In genomic region chr2:38323623-38324022, GRCh38 we compare ENCODE assay signal across 1 cellular context.
TF ChIP-seq lines count a peak whose summit lies in the region.

No MANE protein-coding gene starts in this region.

TF ChIP-seq in HepG2, 621 proteins besides CTCF, POLR2A, EP300 and RAD21 (continued from another document):
- no peak for TF ChIP-seq CSRNP1 (CRISPR knock-in tag; IDR thresholded peaks at IDR 0.05)
- TF ChIP-seq ZNF136 (CRISPR knock-in tag; IDR thresholded peaks at IDR 0.05; ENCODE audit: low read depth), result no peak
- peak; percentile 59 for TF ChIP-seq ZBTB38 (CRISPR knock-in tag; IDR thresholded peaks at IDR 0.05)
